In the genomic region with DNA sequence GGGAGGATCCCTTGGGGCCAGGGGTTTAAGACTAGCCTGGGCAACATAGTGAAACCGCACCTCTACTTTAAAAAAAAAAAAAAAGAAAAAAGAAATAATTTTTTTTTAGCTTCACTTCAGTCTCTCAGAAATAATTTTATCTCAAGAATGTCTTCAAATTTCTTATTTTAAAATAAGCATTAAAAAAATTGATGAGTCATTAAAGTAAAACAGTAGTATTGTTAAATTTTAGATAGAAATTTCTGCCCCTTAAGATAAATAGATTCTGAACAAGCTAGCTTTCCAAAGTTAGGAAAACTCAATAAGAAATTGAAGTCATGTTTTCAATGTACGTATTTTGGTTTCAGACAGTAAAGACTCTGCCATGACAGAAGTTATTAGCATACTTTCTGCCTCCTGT, we compare ENCODE assay signal across 22 cellular contexts. TPM values are rescaled to one million over a fixed set of nuclear protein-coding genes. Genes with fewer than 3 reads are reported as not detected.
DNase-seq lines count a peak whose midpoint lies in the region; ATAC-seq and TF ChIP-seq lines count a peak whose summit lies in the region.
"Had no signal": no experiment of that assay in that cellular context is flagged by ENCODE, and none has a peak within 500 bp of the region (broad histone marks: within the 10 kb centered on the region; RNA-seq: fewer than 3 reads in every experiment).

No MANE protein-coding gene starts in this region.

- no peak overlapping the region for H3K27ac ChIP-seq in IMR-90 (ENCODE audit: insufficient read depth, low read length)
- H3K27ac ChIP-seq: Peyer's patch had no signal

- H2BK20ac ChIP-seq in IMR-90 (ENCODE audit: low read depth, low read length), result no peak overlapping the region

- no peak overlapping the region for H2BK120ac ChIP-seq in IMR-90 (ENCODE audit: low read depth, low read length)

- peaks cover 43 to 50% of the 10 kb centered on the region in 2 experiments for H3K79me1 ChIP-seq in IMR-90 (ENCODE audit: low read depth in 1 of 2, low read length in 2 of 2)

- POLR2A ChIA-PET in IMR-90 (lab: Charles Lee; ENCODE audit: unreplicated experiment), result interaction anchor here (0.6 kb wide), 1 partner anchor 53 kb away, joined by 3 read pairs; no protein-coding TSS in a partner anchor
- POLR2A ChIA-PET in activated CD8-positive, alpha-beta T cell treated with anti-CD3 and anti-CD28 coated beads, Interleukin-2, amount 10 ng/mL, durations not matched to agents 7 days and 5 days (lab: Charles Lee), result interaction anchor here (0.5 kb wide), 2 partner anchors 22 to 76 kb away, joined by 3 to 4 read pairs; no protein-coding TSS in a partner anchor

- H3K4me1 Mint-ChIP-seq in activated naive CD4-positive, alpha-beta T cell treated with anti-CD3 and anti-CD28 coated beads, Interleukin-2, amount 50 U/mL, for 24 hours, result peaks cover 55% of the 10 kb centered on the region
- peaks cover 35% of the 10 kb centered on the region for H3K4me1 Mint-ChIP-seq in activated CD8-positive, alpha-beta T cell treated with anti-CD3 and anti-CD28 coated beads, Interleukin-2, amount 10 ng/mL, durations not matched to agents 7 days and 5 days (ENCODE audit: low read depth)
- H3K4me1 Mint-ChIP-seq in stimulated activated effector memory CD8-positive, alpha-beta T cell treated with anti-CD3 and anti-CD28 coated beads, Interleukin-12 subunit alpha, Interleukin-12 subunit beta, amount 100 ng/mL, for 72 hours, result peaks cover 61% of the 10 kb centered on the region
- H3K4me1 Mint-ChIP-seq: H9 had no signal

- H3K9ac ChIP-seq in IMR-90 (ENCODE audit: low read depth, low read length), result no peak overlapping the region

- CTCF ChIA-PET in IMR-90 (lab: Yijun Ruan, JAX), result no interaction called here
- CTCF ChIA-PET in activated CD8-positive, alpha-beta T cell treated with anti-CD3 and anti-CD28 coated beads, Interleukin-2, amount 10 ng/mL, durations not matched to agents 7 days and 5 days (lab: Charles Lee), result interaction anchor here (0.9 to 3.6 kb wide), 5 partner anchors 10 to 174 kb away, joined by 3 to 18 read pairs (median 4); a partner anchor contains a TSS

- H3K36me3 Mint-ChIP-seq in activated naive CD4-positive, alpha-beta T cell treated with anti-CD3 and anti-CD28 coated beads, Interleukin-2, amount 50 U/mL, for 24 hours, result peaks cover 41% of the 10 kb centered on the region
- H3K36me3 Mint-ChIP-seq in activated CD8-positive, alpha-beta T cell treated with anti-CD3 and anti-CD28 coated beads, Interleukin-2, amount 10 ng/mL, durations not matched to agents 7 days and 5 days (ENCODE audit: low read depth), result peaks cover 81% of the 10 kb centered on the region
- peaks cover 100% of the 10 kb centered on the region for H3K36me3 Mint-ChIP-seq in stimulated activated effector memory CD8-positive, alpha-beta T cell treated with anti-CD3 and anti-CD28 coated beads, Interleukin-12 subunit alpha, Interleukin-12 subunit beta, amount 100 ng/mL, for 72 hours

- peaks cover 6% of the 10 kb centered on the region for H4K20me1 ChIP-seq in IMR-90 (ENCODE audit: insufficient read depth, low read length)

- dilution Hi-C loops in IMR-90 (cut with HindIII; ENCODE audit: low sequenced_read_pairs, unreplicated experiment), result no loop called here

- BruUV-seq in IMR-90 (replicated peaks; lab: Mats Ljungman, UMichigan), result no TSS peak

- no peaks in the 10 kb centered on the region for H3K4me1 ChIP-seq in IMR-90 (ENCODE audit: control insufficient read depth, insufficient read depth, low read length)

- no peaks in the 10 kb centered on the region for H3K27me3 ChIP-seq in IMR-90 (ENCODE audit: control insufficient read depth, insufficient read depth, low read length)
- H3K27me3 ChIP-seq: Peyer's patch had no signal

- H2BK5ac ChIP-seq in IMR-90 (ENCODE audit: low read depth, low read length, poor library complexity, severe bottlenecking), result no peak overlapping the region

- H2AK9ac ChIP-seq in IMR-90 (replicated peaks; ENCODE audit: low read depth, low read length, poor library complexity), result no peak overlapping the region

- H3K4ac ChIP-seq in IMR-90 (ENCODE audit: low read depth, low read length), result no peak overlapping the region

- no peak overlapping the region for H2AK5ac ChIP-seq in IMR-90 (ENCODE audit: low read depth, low read length)

- H3K9me3 Mint-ChIP-seq in activated naive CD4-positive, alpha-beta T cell treated with anti-CD3 and anti-CD28 coated beads, Interleukin-2, amount 50 U/mL, for 24 hours, result no peaks in the 10 kb centered on the region
- no peaks in the 10 kb centered on the region for H3K9me3 Mint-ChIP-seq in activated CD8-positive, alpha-beta T cell treated with anti-CD3 and anti-CD28 coated beads, Interleukin-2, amount 10 ng/mL, durations not matched to agents 7 days and 5 days (ENCODE audit: insufficient read depth)
- no peaks in the 10 kb centered on the region for H3K9me3 Mint-ChIP-seq in stimulated activated effector memory CD8-positive, alpha-beta T cell treated with anti-CD3 and anti-CD28 coated beads, Interleukin-12 subunit alpha, Interleukin-12 subunit beta, amount 100 ng/mL, for 72 hours
- H3K9me3 Mint-ChIP-seq: H9 had no signal

- H3K14ac ChIP-seq in IMR-90 (replicated peaks; ENCODE audit: low read depth, low read length), result no peak overlapping the region

- ATAC-seq in IMR-90 (ENCODE audit: low read depth) (no peak), HG03460 (IDR thresholded peaks at IDR 0.05; ENCODE audit: unreplicated experiment) (no peak), omental fat pad (ENCODE audit: low FRiP score) (no peak), GM21390 (IDR thresholded peaks at IDR 0.05; ENCODE audit: unreplicated experiment) (no peak)
- ATAC-seq in activated CD8-positive, alpha-beta T cell treated with anti-CD3 and anti-CD28 coated beads, Interleukin-2, amount 10 ng/mL, durations not matched to agents 7 days and 5 days, result no peak
- no peak for ATAC-seq in stimulated activated effector memory CD8-positive, alpha-beta T cell treated with anti-CD3 and anti-CD28 coated beads, Interleukin-12 subunit alpha, Interleukin-12 subunit beta, amount 100 ng/mL, for 72 hours
- ATAC-seq: Right ventricle myocardium inferior had no signal

- H3K4me3 Mint-ChIP-seq in activated naive CD4-positive, alpha-beta T cell treated with anti-CD3 and anti-CD28 coated beads, Interleukin-2, amount 50 U/mL, for 24 hours, result no peak overlapping the region
- no peak overlapping the region for H3K4me3 Mint-ChIP-seq in activated CD8-positive, alpha-beta T cell treated with anti-CD3 and anti-CD28 coated beads, Interleukin-2, amount 10 ng/mL, durations not matched to agents 7 days and 5 days
- H3K4me3 Mint-ChIP-seq in stimulated activated effector memory CD8-positive, alpha-beta T cell treated with anti-CD3 and anti-CD28 coated beads, Interleukin-12 subunit alpha, Interleukin-12 subunit beta, amount 100 ng/mL, for 72 hours, result no peak overlapping the region
- H3K4me3 Mint-ChIP-seq: CD14-positive monocyte, H9 had no signal

- in situ Hi-C loops in IMR-90 (cut with MboI; ENCODE audit: low sequenced_read_pairs), result no loop called here

- no peak overlapping the region for H3K56ac ChIP-seq in IMR-90 (ENCODE audit: extremely low read depth, insufficient read depth, low read length)

- no peak overlapping the region for H2AFZ ChIP-seq in IMR-90 (replicated peaks; ENCODE audit: low read length, poor library complexity)

- no peak overlapping the region for H2BK15ac ChIP-seq in IMR-90 (ENCODE audit: low read depth, low read length)

- TF ChIP-seq RAD21 in IMR-90 (IDR thresholded peaks at IDR 0.05; ENCODE audit: low read length), result no peak

- intact Hi-C loops in IMR-90 (cut with micrococcal nuclease), result no loop called here

- H4K8ac ChIP-seq in IMR-90 (ENCODE audit: low read depth in 2 of 2, low read length in 2 of 2), result no peak overlapping the region

- no peak for DNase-seq in activated naive CD4-positive, alpha-beta T cell treated with Interleukin-2 at 50 U/mL for 16 hours
- DNase-seq in IMR-90, result no peak
- DNase-seq in activated CD8-positive, alpha-beta T cell treated with anti-CD3 and anti-CD28 coated beads, Interleukin-2, amount 10 ng/mL, durations not matched to agents 7 days and 5 days, result no peak
- DNase-seq in stimulated activated effector memory CD8-positive, alpha-beta T cell treated with anti-CD3 and anti-CD28 coated beads, Interleukin-12 subunit alpha, Interleukin-12 subunit beta, amount 100 ng/mL, for 72 hours (ENCODE audit: low spot score in 2 of 2), result no peak
- DNase-seq in omental fat pad (ENCODE audit: low spot score), result no peak
- DNase-seq: ACHN, AML-193, DMS 273 treated with DMSO at 0.1 percent for 48 hours, GF-D8, H9, KBM-7, NCI-H1048, NCI-H1436 treated with DMSO at 0.1 percent for 48 hours, NCI-H2081 treated with DMSO at 0.1 percent for 48 hours, NCI-H524, Peyer's patch had no signal

- no peak overlapping the region for H4K91ac ChIP-seq in IMR-90 (ENCODE audit: insufficient read depth, low read depth, low read length)

- H3K4me3 ChIP-seq in IMR-90 (ENCODE audit: insufficient read depth, low read depth, low read length), result no peak overlapping the region
- H3K4me3 ChIP-seq: Peyer's patch had no signal

- H3K27ac Mint-ChIP-seq in activated naive CD4-positive, alpha-beta T cell treated with anti-CD3 and anti-CD28 coated beads, Interleukin-2, amount 50 U/mL, for 24 hours, result peak overlapping the region; percentile 86
- peak overlapping the region; percentile 26 for H3K27ac Mint-ChIP-seq in activated CD8-positive, alpha-beta T cell treated with anti-CD3 and anti-CD28 coated beads, Interleukin-2, amount 10 ng/mL, durations not matched to agents 7 days and 5 days
- peak overlapping the region; percentile 62 for H3K27ac Mint-ChIP-seq in stimulated activated effector memory CD8-positive, alpha-beta T cell treated with anti-CD3 and anti-CD28 coated beads, Interleukin-12 subunit alpha, Interleukin-12 subunit beta, amount 100 ng/mL, for 72 hours
- H3K27ac Mint-ChIP-seq: H9 had no signal

- no peak overlapping the region for H3K4me2 ChIP-seq in IMR-90 (ENCODE audit: low read depth, low read length)

- no peaks in the 10 kb centered on the region for H3K9me1 ChIP-seq in IMR-90 (ENCODE audit: insufficient read depth, low read length)

- H3K27me3 Mint-ChIP-seq in activated naive CD4-positive, alpha-beta T cell treated with anti-CD3 and anti-CD28 coated beads, Interleukin-2, amount 50 U/mL, for 24 hours, result no peaks in the 10 kb centered on the region
- no peaks in the 10 kb centered on the region for H3K27me3 Mint-ChIP-seq in activated CD8-positive, alpha-beta T cell treated with anti-CD3 and anti-CD28 coated beads, Interleukin-2, amount 10 ng/mL, durations not matched to agents 7 days and 5 days (ENCODE audit: low read depth)

- H3K18ac ChIP-seq in IMR-90 (ENCODE audit: low read depth, low read length), result no peak overlapping the region

- TF ChIP-seq CTCF in IMR-90 (conservative IDR thresholded peaks at IDR 0.05; ENCODE audit: low read depth, low read length) (no peak), omental fat pad (IDR thresholded peaks at IDR 0.05) (no peak)

- no peak overlapping the region for H4K5ac ChIP-seq in IMR-90 (ENCODE audit: low read depth, low read length)

- no CpG with 5 or more reads among the region's 2 CpGs for WGBS in IMR-90 (ENCODE audit: extremely low coverage in 2 of 2, insufficient read length in 1 of 2), 2 experiments

- no peaks in the 10 kb centered on the region for H3K9me3 ChIP-seq in IMR-90 (ENCODE audit: control insufficient read depth, insufficient read depth, low read length)
- H3K9me3 ChIP-seq: Peyer's patch had no signal

- TF ChIP-seq POLR2A in IMR-90 (IDR thresholded peaks at IDR 0.05; ENCODE audit: low read depth, low read length), result no peak

- H3K36me3 ChIP-seq in IMR-90 (ENCODE audit: control insufficient read depth, insufficient read depth, low read length), result peaks cover 68% of the 10 kb centered on the region

- H3K23ac ChIP-seq in IMR-90 (ENCODE audit: low read depth, low read length), result no peak overlapping the region

RNA-seq across cellular contexts. Expression of a gene that starts 7.7 kb away (rescaled TPM):
- total RNA-seq in IMR-90 (2012; rRNA removed) (7.3 and 8.6 TPM in 2 replicates), omental fat pad (10 to 100 TPM; 24.5 to 41.1 (median 38.0) TPM)
- 29.0 and 32.0 TPM in 2 replicates for polyA plus RNA-seq in IMR-90 (2012; rRNA removed)
- polyA plus RNA-seq in IMR-90 (2012; cell fraction: cytosol; rRNA removed), result 22.7 and 37.8 TPM in 2 replicates
- polyA plus RNA-seq in IMR-90 (2012; cell fraction: nucleus; rRNA removed; ENCODE audit: low replicate concordance), result 54.0 and 75.8 TPM in 2 replicates
- 10 to 100 TPM; 84.6 to 91.6 TPM for total RNA-seq in activated CD8-positive, alpha-beta T cell treated with anti-CD3 and anti-CD28 coated beads, Interleukin-2, amount 10 ng/mL, durations not matched to agents 7 days and 5 days

RNA-seq across cellular contexts. Expression of a gene that starts 10.2 kb away (rescaled TPM):
- total RNA-seq in IMR-90 (2012; rRNA removed) (120 and 164 TPM in 2 replicates), omental fat pad (100 to 1,000 TPM in 3 of 4 donors, 10 to 100 TPM in 1; 98.9 to 173 (median 140) TPM)
- polyA plus RNA-seq in IMR-90 (2012; rRNA removed), result 110 and 122 TPM in 2 replicates
- 69.3 and 85.8 TPM in 2 replicates for polyA plus RNA-seq in IMR-90 (2012; cell fraction: cytosol; rRNA removed)
- 115 and 125 TPM in 2 replicates for polyA plus RNA-seq in IMR-90 (2012; cell fraction: nucleus; rRNA removed; ENCODE audit: low replicate concordance)
- 100 to 1,000 TPM; 241 to 253 TPM for total RNA-seq in activated CD8-positive, alpha-beta T cell treated with anti-CD3 and anti-CD28 coated beads, Interleukin-2, amount 10 ng/mL, durations not matched to agents 7 days and 5 days

RNA-seq across cellular contexts. Expression of a gene that starts 13.4 kb away (rescaled TPM):
- total RNA-seq in IMR-90 (2012; rRNA removed) (not detected in 2 replicates), omental fat pad (1 to 10 TPM in 1 of 4 donors, under 1 TPM in 1, not detected in 2; 0.19 to 1.2 TPM)
- polyA plus RNA-seq in IMR-90 (2012; rRNA removed), result 0.19 TPM in 2 replicates
- 0.04 and 0.35 TPM in 2 replicates for polyA plus RNA-seq in IMR-90 (2012; cell fraction: cytosol; rRNA removed)
- polyA plus RNA-seq in IMR-90 (2012; cell fraction: nucleus; rRNA removed; ENCODE audit: low replicate concordance), result 0.28 and 0.32 TPM in 2 replicates
- not detected for total RNA-seq in activated CD8-positive, alpha-beta T cell treated with anti-CD3 and anti-CD28 coated beads, Interleukin-2, amount 10 ng/mL, durations not matched to agents 7 days and 5 days
- total RNA-seq: M059J, Peyer's patch had no signal
- polyA plus RNA-seq: CD14-positive monocyte had no signal

RNA-seq across cellular contexts. Expression of a gene that starts 36.1 kb away (rescaled TPM):
- total RNA-seq in IMR-90 (2012; rRNA removed) (0.18 and 0.28 TPM in 2 replicates), omental fat pad (under 1 TPM in 2 of 4 donors, not detected in 2; 0.24 to 0.69 TPM)
- 0.91 and 1.0 TPM in 2 replicates for polyA plus RNA-seq in IMR-90 (2012; rRNA removed)
- polyA plus RNA-seq in IMR-90 (2012; cell fraction: cytosol; rRNA removed), result 0.80 and 1.8 TPM in 2 replicates
- 0.27 and 0.28 TPM in 2 replicates for polyA plus RNA-seq in IMR-90 (2012; cell fraction: nucleus; rRNA removed; ENCODE audit: low replicate concordance)
- total RNA-seq in activated CD8-positive, alpha-beta T cell treated with anti-CD3 and anti-CD28 coated beads, Interleukin-2, amount 10 ng/mL, durations not matched to agents 7 days and 5 days, result not detected
- total RNA-seq: H9, Peyer's patch, Right ventricle myocardium inferior had no signal

RNA-seq across cellular contexts. Expression of a gene that starts 50.6 kb away (rescaled TPM):
- total RNA-seq in IMR-90 (2012; rRNA removed) (0.28 and 0.54 TPM in 2 replicates), omental fat pad (1 to 10 TPM in 2 of 4 donors, not detected in 2; 1.6 to 6.2 TPM)
- polyA plus RNA-seq in IMR-90 (2012; rRNA removed), result 3.0 and 4.9 TPM in 2 replicates
- 1.2 and 6.5 TPM in 2 replicates for polyA plus RNA-seq in IMR-90 (2012; cell fraction: cytosol; rRNA removed)
- 0.37 and 2.0 TPM in 2 replicates for polyA plus RNA-seq in IMR-90 (2012; cell fraction: nucleus; rRNA removed; ENCODE audit: low replicate concordance)
- total RNA-seq in activated CD8-positive, alpha-beta T cell treated with anti-CD3 and anti-CD28 coated beads, Interleukin-2, amount 10 ng/mL, durations not matched to agents 7 days and 5 days, result not detected
- total RNA-seq: H9, Peyer's patch, Right ventricle myocardium inferior had no signal

Comparison
In these comparisons a context has a peak if more than half of its experiments do, and no peak if none do; other contexts are left out.
1. H3K27ac Mint-ChIP-seq: peak in every context shown above with its lines; median percentile 86 in activated naive CD4-positive, alpha-beta T cell treated with anti-CD3 and anti-CD28 coated beads, Interleukin-2, amount 50 U/mL, for 24 hours; 62 in stimulated activated effector memory CD8-positive, alpha-beta T cell treated with anti-CD3 and anti-CD28 coated beads, Interleukin-12 subunit alpha, Interleukin-12 subunit beta, amount 100 ng/mL, for 72 hours; 26 in activated CD8-positive, alpha-beta T cell treated with anti-CD3 and anti-CD28 coated beads, Interleukin-2, amount 10 ng/mL, durations not matched to agents 7 days and 5 days.